26 cellular contexts compared by ENCODE assay signal in the genomic region with DNA sequence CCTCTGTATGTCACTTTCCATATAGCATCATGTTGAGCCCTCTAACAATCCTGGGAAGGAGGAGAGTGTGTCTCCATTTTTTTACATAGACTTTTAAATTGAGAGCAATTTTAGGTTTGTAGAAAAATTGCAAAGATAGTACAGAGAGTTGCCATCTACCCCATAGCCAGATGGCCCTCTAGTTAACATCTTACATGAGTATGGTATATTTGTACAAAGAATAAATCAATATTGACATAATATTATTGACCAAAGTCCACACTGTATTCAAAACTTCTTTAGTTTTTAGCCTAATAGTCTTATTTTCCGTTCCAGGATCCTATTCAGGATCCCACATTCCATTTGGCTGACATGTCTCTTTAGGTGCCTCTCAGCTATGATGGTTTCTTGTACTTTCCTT.
"Had no signal": no experiment of that assay in that cellular context is flagged by ENCODE, and none has a peak within 500 bp of the region (broad histone marks: within the 10 kb centered on the region; RNA-seq: fewer than 3 reads in every experiment).

No MANE protein-coding gene starts in this region.

- ATAC-seq: naive thymus-derived CD8-positive, alpha-beta T cell; natural killer cell treated with Interleukin-12 subunit alpha and Interleukin-12 subunit beta and Interleukin-15 and Interleukin-18, amount 100 ng/mL, for 72 hours; psoas muscle; right cardiac atrium; right lobe of liver; stimulated activated effector memory CD8-positive, alpha-beta T cell treated with anti-CD3 and anti-CD28 coated beads, Interleukin-12 subunit alpha, Interleukin-12 subunit beta, amount 100 ng/mL, for 72 hours; stimulated activated naive B cell treated with anti-CD40 and anti-IgM and Interleukin-4, amounts not matched to agents 10 μg/mL and 1 μg/mL and 100 μg/mL, for 72 hours; upper lobe of right lung had no signal

- H3K4me3 ChIP-seq: psoas muscle, right lobe of liver, sigmoid colon, suprapubic skin, testis, tibial artery, transverse colon, upper lobe of right lung, uterus had no signal

- H3K27ac ChIP-seq: neutrophil, parathyroid adenoma, psoas muscle, right lobe of liver, sigmoid colon, suprapubic skin, testis, tibial artery, transverse colon, upper lobe of right lung, uterus had no signal

- H3K27me3 ChIP-seq: neutrophil, right lobe of liver, sigmoid colon, suprapubic skin, testis, tibial artery, transverse colon, upper lobe of right lung, uterus had no signal

- DNase-seq: naive thymus-derived CD8-positive, alpha-beta T cell; nephron progenitor cell; nucleus accumbens; posterior cingulate gyrus; psoas muscle; right cardiac atrium; right lobe of liver; sigmoid colon; small intestine; stimulated activated CD4-positive, alpha-beta T cell treated with anti-CD3 and anti-CD28 coated beads, Interleukin-15, amount 100 ng/mL, for 24 hours; stimulated activated CD4-positive, alpha-beta T cell treated with anti-CD3 and anti-CD28 coated beads, Interleukin-2, amount 100 ng/mL, for 24 hours; stimulated activated CD4-positive, alpha-beta T cell treated with anti-CD3 and anti-CD28 coated beads, Interleukin-2, amount 100 ng/mL, for 48 hours; stimulated activated CD4-positive, alpha-beta T cell treated with anti-CD3 and anti-CD28 coated beads, Interleukin-4, amount 100 ng/mL, for 24 hours; stimulated activated naive B cell treated with anti-CD40 and anti-IgM and Interleukin-4, amounts not matched to agents 10 μg/mL and 1 μg/mL and 100 μg/mL, for 72 hours; stimulated activated naive CD4-positive, alpha-beta T cell treated with Interleukin-2 at 50 U/mL for 16 hours; substantia nigra; testis; tibial artery; transverse colon; upper lobe of right lung; uterus had no signal

- H3K9me3 ChIP-seq: neutrophil, psoas muscle, right lobe of liver, sigmoid colon, suprapubic skin, testis, tibial artery, transverse colon, upper lobe of right lung, uterus had no signal

- H3K4me1 ChIP-seq: parathyroid adenoma, psoas muscle, right lobe of liver, sigmoid colon, testis, tibial artery, transverse colon, upper lobe of right lung, uterus had no signal

- H3K36me3 ChIP-seq: neutrophil, right lobe of liver, sigmoid colon, suprapubic skin, tibial artery, transverse colon, upper lobe of right lung, uterus had no signal
